ENCODE assay signal across 22 cellular contexts in genomic region chr20:15618912-15619311, GRCh38.
DNase-seq lines count a peak whose midpoint lies in the region; FAIRE-seq and TF ChIP-seq lines count a peak whose summit lies in the region.
"Had no signal": no experiment of that assay in that cellular context is flagged by ENCODE, and none has a peak within 500 bp of the region (broad histone marks: within the 10 kb centered on the region; RNA-seq: fewer than 3 reads in every experiment).

No MANE protein-coding gene starts in this region.

- no peak overlapping the region for H2BK15ac ChIP-seq in neuronal stem cell (ENCODE audit: low read length)

- H2AK5ac ChIP-seq in neuronal stem cell (ENCODE audit: low read depth, low read length): no peak overlapping the region

- H3K18ac ChIP-seq in neuronal stem cell (ENCODE audit: low read length): no peak overlapping the region

- no peaks in the 10 kb centered on the region for H3K79me1 ChIP-seq in neuronal stem cell (ENCODE audit: low read depth, low read length)

- H3K27ac ChIP-seq in neuronal stem cell (replicated peaks; ENCODE audit: low read length): no peak overlapping the region
- H3K27ac ChIP-seq: PC-9, RWPE1 had no signal

- DNase-seq in EL (peak; percentile 52), NCI-H226 (peak; percentile 43), bronchial epithelial cell (ENCODE audit: low read depth) (no peak), neuronal stem cell (ENCODE audit: low spot score) (no peak), DMS114 treated with DMSO at 0.1 percent for 48 hours (lab: John Stamatoyannopoulos, UW; ENCODE audit: unreplicated experiment) (no peak), mucosa of gallbladder (ENCODE audit: low spot score) (no peak), NCI-H1105 treated with DMSO at 0.1 percent for 48 hours (lab: John Stamatoyannopoulos, UW) (no peak)
- DNase-seq: CD4-positive, CD25-positive, alpha-beta regulatory T cell; COR-L47; DMS 273 treated with DMSO at 0.1 percent for 48 hours; DND-41; GF-D8; NCI-H1105; NCI-H2081; NCI-H446; NCI-H526; SHP77 treated with DMSO at 0.1 percent for 48 hours; SK-N-SH had no signal

- no peaks in the 10 kb centered on the region for H3K36me3 ChIP-seq in bronchial epithelial cell (ENCODE audit: control insufficient read depth, insufficient read depth, low read length)
- H3K36me3 ChIP-seq in neuronal stem cell (replicated peaks in 1 of 2; ENCODE audit: control insufficient read depth in 2 of 2, insufficient read depth in 2 of 2, low read length in 2 of 2): no peaks in the 10 kb centered on the region

- H3K14ac ChIP-seq in neuronal stem cell (ENCODE audit: low read length): no peak overlapping the region

- H2BK12ac ChIP-seq in neuronal stem cell (ENCODE audit: low read length): no peak overlapping the region

- no peak overlapping the region for H3K9ac ChIP-seq in neuronal stem cell (ENCODE audit: low read depth, low read length, poor library complexity)
- H3K9ac ChIP-seq: SK-N-SH had no signal

- no CpG with 5 or more reads among the region's 5 CpGs for WGBS in neuronal stem cell (ENCODE audit: extremely low coverage in 2 of 2, insufficient read length in 2 of 2, insufficient replicate concordance in 1 of 2), 2 donors

- TF ChIP-seq CTCF in bronchial epithelial cell (IDR thresholded peaks at IDR 0.05; ENCODE audit: insufficient read depth, low read length, severe bottlenecking): no peak

- no peak overlapping the region for H4K91ac ChIP-seq in neuronal stem cell (ENCODE audit: low read depth, low read length, poor library complexity)

- H3K4me2 ChIP-seq in neuronal stem cell (ENCODE audit: insufficient read depth, low read length, poor library complexity, severe bottlenecking): no peak overlapping the region
- H3K4me2 ChIP-seq: PC-9, SK-N-SH had no signal

- no peak overlapping the region for H3K23ac ChIP-seq in neuronal stem cell (ENCODE audit: low read depth, low read length, poor library complexity)

- H3K4me3 ChIP-seq in bronchial epithelial cell (ENCODE audit: low read depth, low read length) (no peak overlapping the region), neuronal stem cell (ENCODE audit: low read length in 2 of 2) (no peak overlapping the region)
- H3K4me3 ChIP-seq: PC-9 had no signal

- H4K8ac ChIP-seq in neuronal stem cell (ENCODE audit: low read depth, low read length): no peak overlapping the region

- H3K9me3 ChIP-seq in neuronal stem cell (replicated peaks in 1 of 2; ENCODE audit: control insufficient read depth in 2 of 2, insufficient read depth in 1 of 2, low read depth in 1 of 2, low read length in 2 of 2): peaks cover 0 to 5% of the 10 kb centered on the region in 2 donors
- H3K9me3 ChIP-seq: SK-N-SH had no signal

- no peak overlapping the region for H3K4ac ChIP-seq in neuronal stem cell (ENCODE audit: low read length)

- H2BK5ac ChIP-seq in neuronal stem cell (ENCODE audit: low read length): no peak overlapping the region

- FAIRE-seq in bronchial epithelial cell (lab: Jason Lieb, UNC): peak; percentile 7
- FAIRE-seq: GM19239, H1 had no signal

- H3K27me3 ChIP-seq in bronchial epithelial cell (ENCODE audit: control insufficient read depth, insufficient read depth, low read length) (no peaks in the 10 kb centered on the region), neuronal stem cell (ENCODE audit: control insufficient read depth in 3 of 3, insufficient read depth in 3 of 3, low read depth in 1 of 3, low read length in 3 of 3) (no peaks in the 10 kb centered on the region)

- peak overlapping the region; percentile 47 for H2AFZ ChIP-seq in neuronal stem cell (ENCODE audit: low read length)
- H2AFZ ChIP-seq: PC-9 had no signal

- no peaks in the 10 kb centered on the region for H3K4me1 ChIP-seq in neuronal stem cell (ENCODE audit: control insufficient read depth in 2 of 2, insufficient read depth in 1 of 2, low read depth in 1 of 2, low read length in 2 of 2)

- no peak overlapping the region for H2BK120ac ChIP-seq in neuronal stem cell (ENCODE audit: low read depth, low read length)

Comparison
In these comparisons a context has a peak if more than half of its experiments do, and no peak if none do; other contexts are left out.
1. DNase-seq: peak in EL (single experiment) and NCI-H226 (single experiment); none in bronchial epithelial cell (single experiment), neuronal stem cell (single experiment), DMS114 treated with DMSO at 0.1 percent for 48 hours (single experiment), mucosa of gallbladder (single experiment) and NCI-H1105 treated with DMSO at 0.1 percent for 48 hours (single experiment).